Comparison of ENCODE assay signal across 1 cellular context in genomic region chr11:36724742-36725387, GRCh38.
TF ChIP-seq lines count a peak whose summit lies in the region.

No MANE protein-coding gene starts in this region.

TF ChIP-seq in GM23338, 12 proteins besides CTCF, POLR2A, EP300 and RAD21 (continued from another document):
- no peak for TF ChIP-seq ZNF462 (CRISPR knock-in tag; IDR thresholded peaks at IDR 0.05)
- TF ChIP-seq ETS1 (IDR thresholded peaks at IDR 0.05): no peak
TF ChIP-seq in GM23338: peak in this region for 0.
